In genomic region chrX:42128020-42128419, GRCh38 we compare ENCODE assay signal across 13 cellular contexts.
A peak's percentile ranks its signal among the peaks of the same experiment; 100 is the strongest.
DNase-seq lines count a peak whose midpoint lies in the region; ATAC-seq, FAIRE-seq and TF ChIP-seq lines count a peak whose summit lies in the region.
"Had no signal": no experiment of that assay in that cellular context is flagged by ENCODE, and none has a peak within 500 bp of the region (broad histone marks: within the 10 kb centered on the region; RNA-seq: fewer than 3 reads in every experiment).

No MANE protein-coding gene starts in this region.

- TF ChIP-seq CTCF in GM20000 (IDR thresholded peaks at IDR 0.05; ENCODE audit: extremely low read depth, missing control alignments), result no peak
- TF ChIP-seq CTCF in body of pancreas (IDR thresholded peaks at IDR 0.05), result no peak

- no peaks in the 10 kb centered on the region for H3K4me1 ChIP-seq in body of pancreas
- H3K4me1 ChIP-seq: parathyroid adenoma had no signal

- H3K36me3 ChIP-seq in body of pancreas (replicated peaks in 1 of 2; ENCODE audit: insufficient read depth in 1 of 2, low read depth in 2 of 2), result no peaks in the 10 kb centered on the region

- ATAC-seq in HG03139 (IDR thresholded peaks at IDR 0.05; ENCODE audit: unreplicated experiment) (peak; percentile 59), body of pancreas (no peak), GM21381 (IDR thresholded peaks at IDR 0.05; ENCODE audit: unreplicated experiment) (no peak)

- H3K4me3 Mint-ChIP-seq in activated naive CD8-positive, alpha-beta T cell, result peak overlapping the region; percentile 27
- H3K4me3 Mint-ChIP-seq: activated naive CD4-positive, alpha-beta T cell treated with anti-CD3 and anti-CD28 coated beads for 36 hours; dendritic cell treated with granulocyte-macrophage colony-stimulating factor and Interleukin-4, amounts not matched to agents 40 ng/mL and 50 ng/mL, for 4 days had no signal

- no peaks in the 10 kb centered on the region for H3K9me3 ChIP-seq in body of pancreas

- intact Hi-C loops in body of pancreas (cut with DNase I), result no loop called here

- no peak overlapping the region for H3K4me3 ChIP-seq in body of pancreas

- H3K27me3 Mint-ChIP-seq in activated naive CD8-positive, alpha-beta T cell, result no peaks in the 10 kb centered on the region
- H3K27me3 Mint-ChIP-seq: dendritic cell treated with granulocyte-macrophage colony-stimulating factor and Interleukin-4, amounts not matched to agents 40 ng/mL and 50 ng/mL, for 4 days had no signal

- peak; percentile 21 for FAIRE-seq in GM18507 (lab: Jason Lieb, UNC)
- FAIRE-seq: GM12891 had no signal

- H3K27me3 ChIP-seq in body of pancreas, result no peaks in the 10 kb centered on the region

- peak overlapping the region; percentile 75 for H3K27ac Mint-ChIP-seq in activated naive CD8-positive, alpha-beta T cell
- H3K27ac Mint-ChIP-seq: activated naive CD4-positive, alpha-beta T cell treated with anti-CD3 and anti-CD28 coated beads for 36 hours; dendritic cell treated with granulocyte-macrophage colony-stimulating factor and Interleukin-4, amounts not matched to agents 40 ng/mL and 50 ng/mL, for 4 days had no signal

- 69 to 92% methylated on average over 2 of the region's 2 CpGs for WGBS in body of pancreas, 2 donors

- H3K9me3 Mint-ChIP-seq in activated naive CD8-positive, alpha-beta T cell (ENCODE audit: low read depth), result no peaks in the 10 kb centered on the region
- H3K9me3 Mint-ChIP-seq: activated naive CD4-positive, alpha-beta T cell treated with anti-CD3 and anti-CD28 coated beads for 36 hours; dendritic cell treated with granulocyte-macrophage colony-stimulating factor and Interleukin-4, amounts not matched to agents 40 ng/mL and 50 ng/mL, for 4 days had no signal

- H3K36me3 Mint-ChIP-seq in activated naive CD8-positive, alpha-beta T cell, result no peaks in the 10 kb centered on the region

- H3K27ac ChIP-seq in body of pancreas, result no peak overlapping the region
- H3K27ac ChIP-seq: parathyroid adenoma had no signal

- DNase-seq in GM18507 (ENCODE audit: extremely low spot score, insufficient read length, low read depth) (no peak), GM20000 (ENCODE audit: low spot score) (peak; percentile 5), body of pancreas (no peak), KG1 (lab: John Stamatoyannopoulos, UW) (no peak)
- no peak for DNase-seq in activated effector memory CD4-positive, alpha-beta T cell treated with anti-CD3 and anti-CD28 coated beads, Interleukin-2, amount 50 U/mL, for 16 hours
- DNase-seq: activated naive CD4-positive, alpha-beta T cell treated with anti-CD3 and anti-CD28 coated beads for 36 hours; Calu3 had no signal

- TF ChIP-seq POLR2A in body of pancreas (IDR thresholded peaks at IDR 0.05), result no peak

- peaks cover 55% of the 10 kb centered on the region for H3K4me1 Mint-ChIP-seq in activated naive CD8-positive, alpha-beta T cell (ENCODE audit: low read depth)
